In genomic region chr9:88451160-88451559, GRCh38 we compare ENCODE assay signal across 18 cellular contexts.
"Had no signal": no experiment of that assay in that cellular context is flagged by ENCODE, and none has a peak within 500 bp of the region (broad histone marks: within the 10 kb centered on the region; RNA-seq: fewer than 3 reads in every experiment).

No MANE protein-coding gene starts in this region.

- H3K27me3 ChIP-seq: colonic mucosa, esophagus muscularis mucosa, foreskin keratinocyte, gastroesophageal sphincter, heart left ventricle, hepatocyte, left lung had no signal

- H3K4me2 ChIP-seq: hepatocyte had no signal

- H3K4me1 ChIP-seq: colonic mucosa, foreskin keratinocyte, left lung, lower lobe of right lung had no signal

- DNase-seq: colonic mucosa; cortex of kidney; effector CD8-positive, alpha-beta T cell; foreskin keratinocyte; heart left ventricle; hypothalamus; left cardiac atrium; left lung; left ventricle myocardium superior; lower lobe of right lung; mesenchymal stem cell; mucosa of descending colon; naive B cell had no signal

- H3K27ac Mint-ChIP-seq: dendritic cell treated with granulocyte-macrophage colony-stimulating factor and Interleukin-4, amounts not matched to agents 40 ng/mL and 50 ng/mL, for 4 days; mesothelial cell of epicardium; naive B cell had no signal

- H3K9me3 Mint-ChIP-seq: dendritic cell treated with granulocyte-macrophage colony-stimulating factor and Interleukin-4, amounts not matched to agents 40 ng/mL and 50 ng/mL, for 4 days had no signal

- H3K27me3 Mint-ChIP-seq: dendritic cell treated with granulocyte-macrophage colony-stimulating factor and Interleukin-4, amounts not matched to agents 40 ng/mL and 50 ng/mL, for 4 days; naive B cell had no signal

- H3K4me3 Mint-ChIP-seq: dendritic cell treated with granulocyte-macrophage colony-stimulating factor and Interleukin-4, amounts not matched to agents 40 ng/mL and 50 ng/mL, for 4 days; mesothelial cell of epicardium; naive B cell had no signal

- H3K4me3 ChIP-seq: colonic mucosa, esophagus muscularis mucosa, gastroesophageal sphincter, heart left ventricle, hepatocyte, left lung, lower lobe of right lung, mucosa of descending colon had no signal

- H3K27ac ChIP-seq: colonic mucosa, esophagus muscularis mucosa, foreskin keratinocyte, gastroesophageal sphincter, heart left ventricle, hepatocyte, left lung, lower lobe of right lung had no signal

- H3K36me3 ChIP-seq: colonic mucosa had no signal

- ATAC-seq: foreskin keratinocyte, gastroesophageal sphincter, heart left ventricle, left cardiac atrium, left lung, left ventricle myocardium superior, lower lobe of right lung, mucosa of descending colon had no signal
